Comparison of ENCODE assay signal across 24 cellular contexts in the genomic region with DNA sequence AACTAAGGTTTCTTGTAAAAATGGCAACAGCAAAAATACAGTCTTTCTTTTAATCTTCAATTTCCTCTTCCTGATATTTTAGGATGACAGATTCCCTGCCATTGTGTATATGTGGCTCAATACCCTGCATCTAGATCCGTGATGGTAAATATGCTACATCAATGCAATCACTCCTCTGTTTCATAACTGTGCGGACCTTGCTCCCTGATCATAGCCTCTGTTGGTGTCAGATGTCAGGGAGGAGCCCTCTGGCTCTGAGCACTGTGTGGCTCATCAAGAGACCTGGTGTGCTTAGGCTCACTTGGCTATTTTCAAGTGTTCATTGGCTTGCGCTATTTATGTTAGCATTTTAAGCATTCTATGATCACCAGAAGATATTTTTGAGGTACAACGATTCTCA. TPM values are rescaled to one million over a fixed set of nuclear protein-coding genes. Genes with fewer than 3 reads are reported as not detected.
DNase-seq lines count a peak whose midpoint lies in the region; ATAC-seq and TF ChIP-seq lines count a peak whose summit lies in the region.
"Had no signal": no experiment of that assay in that cellular context is flagged by ENCODE, and none has a peak within 500 bp of the region (broad histone marks: within the 10 kb centered on the region; RNA-seq: fewer than 3 reads in every experiment).

No MANE protein-coding gene starts in this region.

- ATAC-seq in mucosa of descending colon, result peak; percentile 96
- ATAC-seq: heart right ventricle; stimulated activated memory B cell treated with anti-CD40 and anti-IgM and Interleukin-4, amounts not matched to agents 10 μg/mL and 1 μg/mL and 100 μg/mL, for 72 hours had no signal

- peak; percentile 44 for DNase-seq in Daoy (ENCODE audit: low read depth)
- peak; percentile 34 for DNase-seq in NCI-H69 (lab: John Stamatoyannopoulos, UW)
- peak; percentile 32 for DNase-seq in choroid plexus epithelial cell (ENCODE audit: low read depth)
- peak in 1 of 3 donors; percentile 55 for DNase-seq in mucosa of descending colon
- DNase-seq in middle frontal gyrus (ENCODE audit: extremely low spot score, low spot score), result no peak
- no peak for DNase-seq in NCI-H1417 treated with DMSO at 0.1 percent for 48 hours (lab: John Stamatoyannopoulos, UW)
- DNase-seq in NCI-H2107 treated with DMSO at 0.1 percent for 48 hours (lab: John Stamatoyannopoulos, UW; ENCODE audit: unreplicated experiment), result no peak
- DNase-seq in stimulated activated CD4-positive, alpha-beta T cell treated with anti-CD3 and anti-CD28 coated beads, Interleukin-1b, Interleukin-23, amount 100 ng/mL, for 48 hours, result no peak
- DNase-seq: activated CD4-positive, alpha-beta T cell treated with anti-CD3 and anti-CD28 coated beads for 36 hours; DMS79; effector CD4-positive, alpha-beta T cell; esophagus squamous epithelium; heart right ventricle; Karpas-422; midbrain; NCI-H774; OCI-M1; thyroid gland had no signal

- H3K4me3 ChIP-seq in choroid plexus epithelial cell (ENCODE audit: low read depth, low read length) (no peak overlapping the region), mucosa of descending colon (no peak overlapping the region)
- H3K4me3 ChIP-seq: esophagus squamous epithelium, HAP-1, heart right ventricle, neural progenitor cell, thyroid gland had no signal

- H3K4me1 ChIP-seq in mucosa of descending colon (ENCODE audit: low read depth), result no peaks in the 10 kb centered on the region
- H3K4me1 ChIP-seq: HAP-1, heart right ventricle, thyroid gland had no signal

- intact Hi-C loops in mucosa of descending colon (cut with DNase I, micrococcal nuclease), result no loop called here

- H3K9me3 ChIP-seq in mucosa of descending colon, result no peaks in the 10 kb centered on the region
- H3K9me3 ChIP-seq: esophagus squamous epithelium, HAP-1, thyroid gland had no signal

- TF ChIP-seq CTCF in choroid plexus epithelial cell (conservative IDR thresholded peaks at IDR 0.05; ENCODE audit: low read depth, low read length), result no peak
- no peak for TF ChIP-seq CTCF in mucosa of descending colon (IDR thresholded peaks at IDR 0.05)

- no peaks in the 10 kb centered on the region for H3K36me3 ChIP-seq in mucosa of descending colon (ENCODE audit: low read depth)
- H3K36me3 ChIP-seq: esophagus squamous epithelium, HAP-1, heart right ventricle, neural progenitor cell, thyroid gland had no signal

RNA-seq across cellular contexts. Expression of gene AGR3, which starts 33.0 kb away (rescaled TPM):
- not detected in 2 replicates for total RNA-seq in Daoy (2014; rRNA removed; shearing (Covaris generic))
- total RNA-seq in mucosa of descending colon, result 100 to 1,000 TPM in 2 of 3 donors, 10 to 100 TPM in 1; 54.9 to 172 (median 122) TPM
- total RNA-seq: activated CD4-positive, alpha-beta T cell treated with anti-CD3 and anti-CD28 coated beads for 36 hours; cardiac septum; heart right ventricle; kidney epithelial cell; renal cortical epithelial cell had no signal

Comparison
In these comparisons a context has a peak if more than half of its experiments do, and no peak if none do; other contexts are left out.
1. DNase-seq: peak in Daoy (single experiment), NCI-H69 (single experiment) and choroid plexus epithelial cell (single experiment); none in middle frontal gyrus (single experiment), NCI-H1417 treated with DMSO at 0.1 percent for 48 hours (single experiment), NCI-H2107 treated with DMSO at 0.1 percent for 48 hours (single experiment) and stimulated activated CD4-positive, alpha-beta T cell treated with anti-CD3 and anti-CD28 coated beads, Interleukin-1b, Interleukin-23, amount 100 ng/mL, for 48 hours (single experiment).
2. RNA of gene AGR3, which starts 33.0 kb away (total RNA-seq): 54.9 to 172 TPM in mucosa of descending colon; not detected in Daoy; every median in the first group is over 10 times any median in the second.